12 cellular contexts compared by ENCODE assay signal in genomic region chr1:170586321-170586855, GRCh38. TPM values are rescaled to one million over a fixed set of nuclear protein-coding genes. Genes with fewer than 3 reads are reported as not detected.
DNase-seq lines count a peak whose midpoint lies in the region; TF ChIP-seq lines count a peak whose summit lies in the region.
"Had no signal": no experiment of that assay in that cellular context is flagged by ENCODE, and none has a peak within 500 bp of the region (broad histone marks: within the 10 kb centered on the region; RNA-seq: fewer than 3 reads in every experiment).

No MANE protein-coding gene starts in this region.

- H3K27me3 ChIP-seq in mesenchymal stem cell (ENCODE audit: control insufficient read depth in 1 of 2, insufficient read depth in 1 of 2, low read length in 2 of 2), result peaks cover 0 to 10% of the 10 kb centered on the region in 2 experiments
- H3K27me3 ChIP-seq in thyroid gland, result no peaks in the 10 kb centered on the region
- H3K27me3 ChIP-seq: foreskin keratinocyte had no signal

- H4K91ac ChIP-seq in mesenchymal stem cell (ENCODE audit: low read length), result no peak overlapping the region

- H2BK5ac ChIP-seq in mesenchymal stem cell (ENCODE audit: low read depth, low read length, poor library complexity, severe bottlenecking), result no peak overlapping the region

- H3K27ac Mint-ChIP-seq in chondrocyte (ENCODE audit: unreplicated experiment), result no peak overlapping the region
- H3K27ac Mint-ChIP-seq: activated naive CD8-positive, alpha-beta T cell treated with anti-CD3 and anti-CD28 coated beads, Interleukin-2, amount 10 ng/mL, durations not matched to agents 7 days and 5 days had no signal

- peaks cover 18% of the 10 kb centered on the region for H3K4me1 Mint-ChIP-seq in chondrocyte (ENCODE audit: low read depth)
- H3K4me1 Mint-ChIP-seq: activated naive CD8-positive, alpha-beta T cell treated with anti-CD3 and anti-CD28 coated beads, Interleukin-2, amount 10 ng/mL, durations not matched to agents 7 days and 5 days had no signal

- TF ChIP-seq POLR2A in thyroid gland (IDR thresholded peaks at IDR 0.05), result no peak

- no peaks in the 10 kb centered on the region for H3K36me3 Mint-ChIP-seq in chondrocyte (ENCODE audit: low read depth)
- H3K36me3 Mint-ChIP-seq: activated naive CD8-positive, alpha-beta T cell treated with anti-CD3 and anti-CD28 coated beads, Interleukin-2, amount 10 ng/mL, durations not matched to agents 7 days and 5 days had no signal

- no peak overlapping the region for H3K4me2 ChIP-seq in mesenchymal stem cell (ENCODE audit: low read length, poor library complexity, severe bottlenecking)

- no peaks in the 10 kb centered on the region for H3K9me3 ChIP-seq in mesenchymal stem cell (ENCODE audit: control insufficient read depth, low read length)
- no peaks in the 10 kb centered on the region for H3K9me3 ChIP-seq in thyroid gland

- no peak overlapping the region for H2AK5ac ChIP-seq in mesenchymal stem cell (ENCODE audit: low read length, severe bottlenecking)

- H3K27me3 Mint-ChIP-seq in chondrocyte (ENCODE audit: low read depth), result no peaks in the 10 kb centered on the region

- TF ChIP-seq CTCF in epithelial cell of esophagus (IDR thresholded peaks at IDR 0.05; ENCODE audit: insufficient read depth, low read depth, low read length, missing control alignments) (no peak), thyroid gland (IDR thresholded peaks at IDR 0.05) (no peak), chondrocyte (IDR thresholded peaks at IDR 0.05) (no peak)

- 83% methylated on average over 4 of the region's 4 CpGs for WGBS in mesenchymal stem cell
- WGBS in thyroid gland, 2 donors, result 56 to 75% methylated on average over 4 of the region's 4 CpGs

- no peak overlapping the region for H3K18ac ChIP-seq in mesenchymal stem cell (ENCODE audit: low read depth in 1 of 2, low read length in 2 of 2)

- H3K36me3 ChIP-seq in mesenchymal stem cell (ENCODE audit: control insufficient read depth in 1 of 2, insufficient read depth in 2 of 2, low read depth in 1 of 2, low read length in 2 of 2), result no peaks in the 10 kb centered on the region
- H3K36me3 ChIP-seq in thyroid gland, result no peaks in the 10 kb centered on the region

- no peak overlapping the region for H4K8ac ChIP-seq in mesenchymal stem cell (ENCODE audit: low read length)

- H3K4me3 ChIP-seq in epithelial cell of esophagus (ENCODE audit: low read length) (no peak overlapping the region), mesenchymal stem cell (ENCODE audit: insufficient read depth in 1 of 2, low read depth in 1 of 2, low read length in 2 of 2) (peak overlapping the region in 1 of 2 experiments; percentile 32), thyroid gland (replicated peaks in 1 of 3) (no peak overlapping the region)

- H3K4ac ChIP-seq in mesenchymal stem cell (ENCODE audit: low read depth in 1 of 2, low read length in 2 of 2), result no peak overlapping the region

- H3K23ac ChIP-seq in mesenchymal stem cell (ENCODE audit: low read length in 2 of 2), result no peak overlapping the region

- H3K14ac ChIP-seq in mesenchymal stem cell (ENCODE audit: low read length in 2 of 2), result no peak overlapping the region

- no peak overlapping the region for H2AFZ ChIP-seq in mesenchymal stem cell (ENCODE audit: low read depth, low read length)

- no peaks in the 10 kb centered on the region for H3K9me3 Mint-ChIP-seq in chondrocyte (ENCODE audit: low read depth)
- H3K9me3 Mint-ChIP-seq: activated naive CD8-positive, alpha-beta T cell treated with anti-CD3 and anti-CD28 coated beads, Interleukin-2, amount 10 ng/mL, durations not matched to agents 7 days and 5 days had no signal

- peak overlapping the region; percentile 95 for H3K9ac ChIP-seq in mesenchymal stem cell (ENCODE audit: low read length)

- H2BK12ac ChIP-seq in mesenchymal stem cell (ENCODE audit: low read length in 2 of 2), result no peak overlapping the region

- no peak overlapping the region for H2BK120ac ChIP-seq in mesenchymal stem cell (ENCODE audit: low read depth, low read length)

- H2BK15ac ChIP-seq in mesenchymal stem cell (ENCODE audit: low read depth, poor library complexity, severe bottlenecking), result no peak overlapping the region

- no peaks in the 10 kb centered on the region for H3K79me1 ChIP-seq in mesenchymal stem cell (replicated peaks; ENCODE audit: low read length, poor library complexity, severe bottlenecking)

- DNase-seq in NCI-H748 (lab: John Stamatoyannopoulos, UW; ENCODE audit: unreplicated experiment) (peak; percentile 12), NCI-H748 treated with DMSO at 0.1 percent for 48 hours (lab: John Stamatoyannopoulos, UW) (no peak), epithelial cell of esophagus (ENCODE audit: low read depth) (peak; percentile 50), mesenchymal stem cell (no peak), thyroid gland (peak in 1 of 2 donors; percentile 6), chondrocyte (ENCODE audit: low spot score) (no peak), NCI-H510A (lab: John Stamatoyannopoulos, UW) (no peak), DMS53 treated with DMSO at 0.1 percent for 48 hours (lab: John Stamatoyannopoulos, UW; ENCODE audit: unreplicated experiment) (no peak)
- DNase-seq: 8988T; activated naive CD8-positive, alpha-beta T cell treated with anti-CD3 and anti-CD28 coated beads, Interleukin-2, amount 10 ng/mL, durations not matched to agents 7 days and 5 days; DMS79; foreskin keratinocyte had no signal

- H3K4me1 ChIP-seq in mesenchymal stem cell (ENCODE audit: control insufficient read depth, insufficient read depth, low read depth, low read length) (no peaks in the 10 kb centered on the region), thyroid gland (peaks cover 4% of the 10 kb centered on the region in 2 donors)
- H3K4me1 ChIP-seq: foreskin keratinocyte had no signal

- intact Hi-C loops in thyroid gland (cut with DNase I), result no loop called here

- no peak overlapping the region for H3K4me3 Mint-ChIP-seq in chondrocyte (ENCODE audit: unreplicated experiment)

- H3K27ac ChIP-seq in mesenchymal stem cell (ENCODE audit: low read length, poor library complexity, severe bottlenecking) (no peak overlapping the region), thyroid gland (peak overlapping the region in 2 of 3 donors; percentile 9 to 33)
- H3K27ac ChIP-seq: foreskin keratinocyte had no signal

RNA-seq across cellular contexts. Expression of gene GORAB, which starts 54.4 kb away (rescaled TPM):
- polyA plus RNA-seq in mesenchymal stem cell (2013, experiment 1 of 2), result 8.6 TPM
- polyA plus RNA-seq in mesenchymal stem cell (2013, experiment 2 of 2), result 8.0 TPM
- 10 to 100 TPM; 13.6 to 29.3 (median 16.7) TPM for total RNA-seq in thyroid gland
- total RNA-seq in chondrocyte, result 16.2 to 22.6 TPM (median 16.9 TPM) in 3 replicates

Comparison
In these comparisons a context has a peak if more than half of its experiments do, and no peak if none do; other contexts are left out.
1. DNase-seq: peak in NCI-H748 (single experiment) and epithelial cell of esophagus (single experiment); none in NCI-H748 treated with DMSO at 0.1 percent for 48 hours (single experiment), mesenchymal stem cell (single experiment), chondrocyte (single experiment), NCI-H510A (single experiment) and DMS53 treated with DMSO at 0.1 percent for 48 hours (single experiment).